11 cellular contexts compared by ENCODE assay signal in genomic region chr17:45093444-45094110, GRCh38. TPM values are rescaled to one million over a fixed set of nuclear protein-coding genes. Genes with fewer than 3 reads are reported as not detected.
DNase-seq lines count a peak whose midpoint lies in the region; ATAC-seq and TF ChIP-seq lines count a peak whose summit lies in the region.
"Had no signal": no experiment of that assay in that cellular context is flagged by ENCODE, and none has a peak within 500 bp of the region (broad histone marks: within the 10 kb centered on the region; RNA-seq: fewer than 3 reads in every experiment).

No MANE protein-coding gene starts in this region.

- H3K4me3 Mint-ChIP-seq in endothelial cell (ENCODE audit: unreplicated experiment) (no peak overlapping the region), progenitor cell of endocrine pancreas (ENCODE audit: low read depth) (no peak overlapping the region)

- H3K36me3 ChIP-seq in mucosa of rectum (ENCODE audit: control insufficient read depth in 2 of 2, insufficient read depth in 2 of 2, low read length in 2 of 2) (peaks cover 49 to 58% of the 10 kb centered on the region in 2 donors), thyroid gland (peaks cover 34 to 61% of the 10 kb centered on the region in 2 donors)

- H3K9me3 ChIP-seq in mucosa of rectum (ENCODE audit: control insufficient read depth in 2 of 2, low read length in 2 of 2) (no peaks in the 10 kb centered on the region), thyroid gland (no peaks in the 10 kb centered on the region)

- H3K4me3 ChIP-seq in mucosa of rectum (ENCODE audit: low read length in 2 of 2) (no peak overlapping the region), thyroid gland (replicated peaks in 1 of 3) (no peak overlapping the region)
- H3K4me3 ChIP-seq: K562 had no signal

- TF ChIP-seq POLR2A in thyroid gland (IDR thresholded peaks at IDR 0.05): no peak

- WGBS in thyroid gland, 2 donors: 62 to 78% methylated on average over 12 to 13 of the region's 13 CpGs

- H3K27ac Mint-ChIP-seq in endothelial cell (ENCODE audit: unreplicated experiment) (peak overlapping the region; percentile 16), progenitor cell of endocrine pancreas (no peak overlapping the region)

- H3K4me1 Mint-ChIP-seq in endothelial cell (ENCODE audit: unreplicated experiment) (no peaks in the 10 kb centered on the region), progenitor cell of endocrine pancreas (ENCODE audit: low read depth) (no peaks in the 10 kb centered on the region)

- TF ChIP-seq CTCF in RWPE1 (conservative IDR thresholded peaks at IDR 0.05; ENCODE audit: low read depth): no peak
- TF ChIP-seq CTCF in endothelial cell (IDR thresholded peaks at IDR 0.05; ENCODE audit: unreplicated experiment): no peak
- no peak for TF ChIP-seq CTCF in thyroid gland (IDR thresholded peaks at IDR 0.05)
- TF ChIP-seq CTCF in progenitor cell of endocrine pancreas (IDR thresholded peaks at IDR 0.05; ENCODE audit: unreplicated experiment): no peak

- H3K9me3 Mint-ChIP-seq in endothelial cell (ENCODE audit: unreplicated experiment) (no peaks in the 10 kb centered on the region), progenitor cell of endocrine pancreas (ENCODE audit: low read depth) (no peaks in the 10 kb centered on the region)

- peaks cover 13% of the 10 kb centered on the region for H3K27me3 Mint-ChIP-seq in endothelial cell (ENCODE audit: unreplicated experiment)
- no peaks in the 10 kb centered on the region for H3K27me3 Mint-ChIP-seq in progenitor cell of endocrine pancreas

- DNase-seq in RWPE1 (ENCODE audit: low spot score) (no peak), endothelial cell (ENCODE audit: low spot score) (no peak), thyroid gland (peak in 1 of 2 donors; percentile 33), Ammon's horn (ENCODE audit: low spot score) (no peak), progenitor cell of endocrine pancreas (ENCODE audit: low spot score, unreplicated experiment) (no peak)
- DNase-seq: activated effector memory CD4-positive, alpha-beta T cell treated with anti-CD3 and anti-CD28 coated beads, Interleukin-2, amount 50 U/mL, for 16 hours; NCI-H524 had no signal

- H3K4me1 ChIP-seq in mucosa of rectum (ENCODE audit: control insufficient read depth in 2 of 2, insufficient read depth in 2 of 2, low read length in 2 of 2): peaks cover 0 to 6% of the 10 kb centered on the region in 2 donors
- H3K4me1 ChIP-seq in thyroid gland: peaks cover 28 to 44% of the 10 kb centered on the region in 2 donors

- no peaks in the 10 kb centered on the region for H3K27me3 ChIP-seq in mucosa of rectum (ENCODE audit: control insufficient read depth in 2 of 2, insufficient read depth in 2 of 2, low read length in 2 of 2)
- H3K27me3 ChIP-seq in thyroid gland: no peaks in the 10 kb centered on the region

- ATAC-seq in HG03442 (IDR thresholded peaks at IDR 0.05; ENCODE audit: unreplicated experiment): no peak
- ATAC-seq in GM21447 (IDR thresholded peaks at IDR 0.05; ENCODE audit: unreplicated experiment): no peak
- ATAC-seq: K562 had no signal

- POLR2A ChIA-PET in RWPE1 (lab: Yijun Ruan, JAX; ENCODE audit: low non-redundant PET): no interaction called here

- CTCF ChIA-PET in RWPE1 (lab: Yijun Ruan, JAX): interaction anchor here (0.6 kb wide), 1 partner anchor 71 kb away, joined by 4 read pairs; no protein-coding TSS in a partner anchor

- intact Hi-C loops in thyroid gland (cut with DNase I): no loop called here

- H3K27ac ChIP-seq in RWPE1: peak overlapping the region; percentile 95
- H3K27ac ChIP-seq in mucosa of rectum (ENCODE audit: low read depth in 2 of 2, low read length in 2 of 2): peak overlapping the region; percentile 65 to 66
- H3K27ac ChIP-seq in thyroid gland: peak overlapping the region; percentile 45 to 96 (median 81)

- H3K9ac ChIP-seq in mucosa of rectum (ENCODE audit: low read depth in 1 of 2, low read length in 2 of 2): no peak overlapping the region

- H3K36me3 Mint-ChIP-seq in endothelial cell (ENCODE audit: low read depth, unreplicated experiment): peaks cover 56% of the 10 kb centered on the region
- H3K36me3 Mint-ChIP-seq in progenitor cell of endocrine pancreas (ENCODE audit: insufficient read depth): peaks cover 34% of the 10 kb centered on the region

RNA-seq across cellular contexts. Expression of gene NMT1, which starts 32.5 kb away (rescaled TPM):
- total RNA-seq in endothelial cell (ENCODE audit: unreplicated experiment) (85.8 TPM), thyroid gland (10 to 100 TPM; 71.7 to 98.9 (median 85.2) TPM), progenitor cell of endocrine pancreas (97.4 and 98.7 TPM in 2 replicates)

RNA-seq across cellular contexts. Expression of gene PLCD3, which starts 38.7 kb away (rescaled TPM):
- total RNA-seq in endothelial cell (ENCODE audit: unreplicated experiment) (9.7 TPM), thyroid gland (10 to 100 TPM in 3 of 4 donors, 1 to 10 TPM in 1; 8.6 to 24.8 (median 16.9) TPM), progenitor cell of endocrine pancreas (23.4 and 26.7 TPM in 2 replicates)

RNA-seq across cellular contexts. Expression of gene ACBD4, which starts 41.9 kb away (rescaled TPM):
- total RNA-seq in endothelial cell (ENCODE audit: unreplicated experiment) (9.4 TPM), thyroid gland (10 to 100 TPM; 16.7 to 20.4 (median 17.7) TPM), progenitor cell of endocrine pancreas (14.1 and 15.7 TPM in 2 replicates)

RNA-seq across cellular contexts. Expression of gene DCAKD, which starts 42.1 kb away (rescaled TPM):
- 29.2 TPM for total RNA-seq in endothelial cell (ENCODE audit: unreplicated experiment)
- total RNA-seq in thyroid gland: 100 to 1,000 TPM in 1 of 4 donors, 10 to 100 TPM in 3; 53.5 to 102 (median 72.9) TPM
- total RNA-seq in progenitor cell of endocrine pancreas: 65.0 and 68.1 TPM in 2 replicates

RNA-seq across cellular contexts. Expression of gene HEXIM1, which starts 54.7 kb away (rescaled TPM):
- 22.6 TPM for total RNA-seq in endothelial cell (ENCODE audit: unreplicated experiment)
- 10 to 100 TPM; 15.6 to 33.5 (median 18.4) TPM for total RNA-seq in thyroid gland
- total RNA-seq in progenitor cell of endocrine pancreas: 32.9 and 33.3 TPM in 2 replicates
